20 cellular contexts compared by ENCODE assay signal in the genomic region with DNA sequence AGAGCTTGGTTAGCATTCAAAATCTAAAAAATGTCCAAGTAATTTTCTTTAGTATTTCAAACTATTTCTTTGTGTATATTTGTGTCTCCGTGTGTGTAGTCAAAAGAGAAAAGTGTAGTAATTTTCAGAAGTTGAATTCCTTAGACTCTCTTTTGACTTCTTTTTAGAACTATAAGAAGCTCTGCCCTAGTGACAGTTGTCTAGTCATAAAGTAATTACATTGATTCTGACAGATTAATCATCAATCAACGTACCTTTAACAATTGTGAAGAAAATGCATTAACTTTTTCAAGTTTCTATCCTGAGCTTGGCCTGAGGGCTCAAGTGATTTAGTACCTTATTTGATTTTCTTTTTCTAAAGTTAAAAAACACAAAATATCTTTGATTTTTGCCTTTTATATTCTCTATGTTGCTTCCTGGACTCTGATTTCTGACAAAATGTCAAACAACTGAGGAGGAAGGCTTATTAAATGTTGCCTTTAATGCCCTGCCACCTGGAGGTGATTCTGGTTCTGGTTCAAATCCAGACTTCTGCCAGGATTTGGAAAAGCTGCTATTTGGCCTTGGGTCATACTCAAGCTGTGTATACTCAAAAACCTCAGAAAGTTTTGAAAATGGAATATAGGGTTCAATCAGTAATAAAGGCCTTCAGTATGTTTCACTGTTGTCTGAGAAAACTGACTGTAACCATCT.
DNase-seq lines count a peak whose midpoint lies in the region; ATAC-seq, FAIRE-seq and TF ChIP-seq lines count a peak whose summit lies in the region.
"Had no signal": no experiment of that assay in that cellular context is flagged by ENCODE, and none has a peak within 500 bp of the region (broad histone marks: within the 10 kb centered on the region; RNA-seq: fewer than 3 reads in every experiment).

No MANE protein-coding gene starts in this region.

- no peak overlapping the region for H3K27ac Mint-ChIP-seq in H9
- H3K27ac Mint-ChIP-seq: naive B cell had no signal

- H3K27me3 ChIP-seq in H9 (ENCODE audit: insufficient read depth, low read length) = no peaks in the 10 kb centered on the region
- no peaks in the 10 kb centered on the region for H3K27me3 ChIP-seq in brain microvascular endothelial cell (replicated peaks)
- no peaks in the 10 kb centered on the region for H3K27me3 ChIP-seq in HepG2 (ENCODE audit: control insufficient read depth in 1 of 2, insufficient read depth in 2 of 2, low read length in 2 of 2)

- no peak overlapping the region for H2BK12ac ChIP-seq in H9 (ENCODE audit: insufficient read length, low read depth, low read length)

- H3K4me1 Mint-ChIP-seq in H9 = no peaks in the 10 kb centered on the region
- H3K4me1 Mint-ChIP-seq: naive B cell had no signal

- DNase-seq in ACHN (peak; percentile 20), H9 (no peak), brain microvascular endothelial cell (no peak), HepG2 (ENCODE audit: low spot score) (peak; percentile 24), SKM-1 treated with dmso at 0.1 percent for 144 hours (lab: John Stamatoyannopoulos, UW; ENCODE audit: unreplicated experiment) (no peak), T-helper 2 cell (no peak), GM20000 (ENCODE audit: low spot score) (no peak), lower leg skin (ENCODE audit: low spot score in 2 of 2) (no peak)
- DNase-seq: activated CD4-positive, alpha-beta T cell treated with anti-CD3 and anti-CD28 coated beads for 4 hours; activated T-cell treated with anti-CD3 and anti-CD28 coated beads, Interleukin-2, amount 50 U/mL, for 1 hour; amygdala; DMS79 treated with DMSO at 0.1 percent for 48 hours; effector CD4-positive, alpha-beta T cell; naive B cell; retina; stimulated activated CD4-positive, alpha-beta T cell treated with anti-CD3 and anti-CD28 coated beads, Interleukin-2, amount 100 ng/mL, for 24 hours; T-helper 1 cell had no signal

- H3K14ac ChIP-seq in H9 (ENCODE audit: insufficient read depth, low read length) = no peak overlapping the region

- H2BK5ac ChIP-seq in H9 (ENCODE audit: insufficient read length, low read length) = no peak overlapping the region

- BruUV-seq in HepG2 (replicated peaks; lab: Mats Ljungman, UMichigan) = no TSS peak

- no peak overlapping the region for H2BK20ac ChIP-seq in H9 (ENCODE audit: low read depth, low read length, poor library complexity, severe bottlenecking)

- CTCF ChIA-PET in HepG2 (lab: Yijun Ruan, JAX; ENCODE audit: low intra/inter-chr PET ratio, low total read pairs) = interaction anchor here (1.4 to 1.7 kb wide), 4 partner anchors 191 to 467 kb away, joined by 3 to 10 read pairs (median 8); no protein-coding TSS in a partner anchor

- peak; percentile 47; the same call in 2 of the 3 replicates for ATAC-seq in HepG2
- ATAC-seq: GM12878 had no signal

- no peak overlapping the region for H2AFZ ChIP-seq in H9 (ENCODE audit: low read length)
- H2AFZ ChIP-seq in HepG2 (ENCODE audit: low read length) = no peak overlapping the region

- no CpG with 5 or more reads among the region's 2 CpGs for WGBS in H9 (ENCODE audit: extremely low coverage, insufficient read length, low lambda C conversion rate)
- 21% methylated on average over 2 of the region's 2 CpGs for WGBS in HepG2 (ENCODE audit: low lambda C conversion rate)
- WGBS in lower leg skin, 2 donors = 47 to 54% methylated on average over 2 of the region's 2 CpGs

- no peak for TF ChIP-seq RAD21 in HepG2 (CRISPR knock-in tag; IDR thresholded peaks at IDR 0.05)

- H3K4me3 Mint-ChIP-seq in H9 = no peak overlapping the region
- H3K4me3 Mint-ChIP-seq: naive B cell had no signal

- H3T11ph ChIP-seq in H9 (ENCODE audit: low read length) = no peak overlapping the region

- H3K79me1 ChIP-seq in H9 (ENCODE audit: insufficient read depth, low read depth, low read length, poor library complexity, severe bottlenecking) = no peaks in the 10 kb centered on the region

- H2AK5ac ChIP-seq in H9 (ENCODE audit: insufficient read length, low read length) = no peak overlapping the region

- H3K79me2 ChIP-seq in H9 (ENCODE audit: insufficient read depth, low read length) (no peaks in the 10 kb centered on the region), HepG2 (ENCODE audit: insufficient read depth, low read length) (no peaks in the 10 kb centered on the region)

- TF ChIP-seq EP300 in HepG2 (IDR thresholded peaks at IDR 0.05; ENCODE audit: low read depth in 2 of 2, low read length in 2 of 2) = no peak
- no peak for TF ChIP-seq EP300 in HepG2 (CRISPR knock-in tag; IDR thresholded peaks at IDR 0.05; ENCODE audit: borderline replicate concordance)

- H4K8ac ChIP-seq in H9 (replicated peaks; ENCODE audit: insufficient read length, low read depth, low read length) = no peak overlapping the region

- H3K4me2 ChIP-seq in H9 (ENCODE audit: insufficient read depth, insufficient read length, low read length) (no peak overlapping the region), HepG2 (ENCODE audit: low read depth, low read length) (no peak overlapping the region)

- no peak for TF ChIP-seq POLR2A in HepG2 (IDR thresholded peaks at IDR 0.05; ENCODE audit: insufficient read depth in 1 of 2, low read depth in 2 of 2, low read length in 2 of 2)
- TF ChIP-seq POLR2A in lower leg skin (IDR thresholded peaks at IDR 0.05) = no peak

- no peaks in the 10 kb centered on the region for H3K9me3 ChIP-seq in H9 (ENCODE audit: control insufficient read depth, low read depth, low read length)
- no peaks in the 10 kb centered on the region for H3K9me3 ChIP-seq in HepG2 (ENCODE audit: low read length)

- POLR2A ChIA-PET in HepG2 (lab: Yijun Ruan, JAX) = no interaction called here

- no peak for FAIRE-seq in HepG2 (lab: Jason Lieb, UNC)
- FAIRE-seq: frontal cortex, GM12878, urothelium cell line had no signal

- no peak overlapping the region for H4K91ac ChIP-seq in H9 (ENCODE audit: insufficient read length, low read depth, low read length)

- H3K9me3 Mint-ChIP-seq in H9 = no peaks in the 10 kb centered on the region; a peak in 1 of 5 replicates

- TF ChIP-seq CTCF in H9 (conservative IDR thresholded peaks at IDR 0.05) (peak; percentile 52), brain microvascular endothelial cell (IDR thresholded peaks at IDR 0.05; ENCODE audit: low read depth, low read length, missing control alignments) (peak; percentile 50), HepG2 (CRISPR knock-in tag; IDR thresholded peaks at IDR 0.05) (peak; percentile 48), GM20000 (IDR thresholded peaks at IDR 0.05; ENCODE audit: extremely low read depth, missing control alignments) (no peak), lower leg skin (IDR thresholded peaks at IDR 0.05) (no peak)

- in situ Hi-C loops in ACHN (cut with HindIII; ENCODE audit: low pct_ligation_motif_present, low pct_unique_long_range_greater_than_20kb, low sequenced_read_pairs) = no loop called here
- in situ Hi-C loops in brain microvascular endothelial cell (cut with HindIII; ENCODE audit: low pct_ligation_motif_present, low sequenced_read_pairs) = no loop called here
- in situ Hi-C loops in HepG2 (cut with HindIII; ENCODE audit: extremely low pct_ligation_motif_present, low pct_unique_long_range_greater_than_20kb) = loop anchor here (5.0 kb wide), 1 partner anchor 194 kb away; no protein-coding TSS in a partner anchor

- H3K27ac ChIP-seq in H9 (ENCODE audit: insufficient read length, low read depth, low read length) = no peak overlapping the region
- H3K27ac ChIP-seq in brain microvascular endothelial cell = no peak overlapping the region
- no peak overlapping the region for H3K27ac ChIP-seq in HepG2 (ENCODE audit: extremely low read length, insufficient read depth, low read length)

- H2BK120ac ChIP-seq in H9 (ENCODE audit: low read depth, low read length, poor library complexity, severe bottlenecking) = no peak overlapping the region

- H3K4me1 ChIP-seq in H9 (ENCODE audit: insufficient read depth, low read length) = no peaks in the 10 kb centered on the region
- H3K4me1 ChIP-seq in HepG2 (ENCODE audit: insufficient read depth, low read length) = no peaks in the 10 kb centered on the region

- H3K23ac ChIP-seq in H9 (ENCODE audit: insufficient read length, low read depth, low read length) = no peak overlapping the region

- H3K18ac ChIP-seq in H9 (ENCODE audit: insufficient read length, low read depth, low read length) = no peak overlapping the region

- no peak overlapping the region for H2BK15ac ChIP-seq in H9 (ENCODE audit: low read depth, low read length)

- no peak overlapping the region for H4K5ac ChIP-seq in H9 (ENCODE audit: insufficient read length, low read depth, low read length)

- no peak overlapping the region for H3K4ac ChIP-seq in H9 (ENCODE audit: low read depth, low read length)

- H3K23me2 ChIP-seq in H9 (ENCODE audit: insufficient read length, low read depth, low read length, poor library complexity, severe bottlenecking) = no peaks in the 10 kb centered on the region

- intact Hi-C loops in HepG2 (cut with micrococcal nuclease; ENCODE audit: unreplicated experiment) = loop anchor here (1.0 to 10.0 kb wide), 4 partner anchors 102 to 467 kb away; no protein-coding TSS in a partner anchor
- intact Hi-C loops in lower leg skin (cut with DNase I; ENCODE audit: low total_unique reads) = no loop called here

- no peaks in the 10 kb centered on the region for H3K36me3 ChIP-seq in brain microvascular endothelial cell (replicated peaks)
- H3K36me3 ChIP-seq in HepG2 (replicated peaks in 1 of 2; ENCODE audit: control insufficient read depth in 1 of 2, insufficient read depth in 2 of 2, low read length in 2 of 2) = no peaks in the 10 kb centered on the region

- H3K9ac ChIP-seq in H9 (ENCODE audit: extremely low read depth, insufficient read length, low read length) = no peak overlapping the region
- H3K9ac ChIP-seq in HepG2 (ENCODE audit: insufficient read depth, low read depth, low read length) = no peak overlapping the region

- no peak overlapping the region for H3K4me3 ChIP-seq in brain microvascular endothelial cell (ENCODE audit: low read depth, low read length)
- no peak overlapping the region for H3K4me3 ChIP-seq in HepG2 (replicated peaks in 1 of 3; ENCODE audit: insufficient read depth in 1 of 3, low read depth in 2 of 3, low read length in 3 of 3)
- no peak overlapping the region for H3K4me3 ChIP-seq in lower leg skin (ENCODE audit: low read depth, poor library complexity, severe bottlenecking)
- H3K4me3 ChIP-seq: GM12878 had no signal

- H3K56ac ChIP-seq in H9 (ENCODE audit: insufficient read length, low read depth, low read length) = no peak overlapping the region

- H3K27me3 Mint-ChIP-seq in H9 (ENCODE audit: low read depth) = no peaks in the 10 kb centered on the region
- H3K27me3 Mint-ChIP-seq: naive B cell had no signal

- no peaks in the 10 kb centered on the region for H4K20me1 ChIP-seq in H9 (ENCODE audit: control insufficient read depth, insufficient read depth, insufficient read length)
- no peaks in the 10 kb centered on the region for H4K20me1 ChIP-seq in HepG2 (ENCODE audit: insufficient read depth, low read length)

- H3K36me3 Mint-ChIP-seq in H9 (ENCODE audit: insufficient read depth in 1 of 3, low read depth in 3 of 3) = no peaks in the 10 kb centered on the region
- H3K36me3 Mint-ChIP-seq: naive B cell had no signal

TF ChIP-seq in HepG2, 621 proteins besides CTCF, POLR2A, EP300 and RAD21 (continues in another document):
- TF ChIP-seq SMC3 (IDR thresholded peaks at IDR 0.05; ENCODE audit: low read length) = peak; percentile 42; the same call in 1 of the 2 replicates

Comparison
In these comparisons a context has a peak if more than half of its experiments do, and no peak if none do; other contexts are left out.
1. DNase-seq: peak in ACHN (single experiment) and HepG2 (single experiment); none in H9 (single experiment), brain microvascular endothelial cell (single experiment), SKM-1 treated with dmso at 0.1 percent for 144 hours (single experiment), T-helper 2 cell (0 of 5), GM20000 (single experiment) and lower leg skin (0 of 2).
2. CTCF ChIP-seq: peak in H9 (single experiment), brain microvascular endothelial cell (single experiment) and HepG2 (single experiment); none in GM20000 (single experiment) and lower leg skin (0 of 3).